In genomic region chr13:20526664-20527063, GRCh38 we compare ENCODE assay signal across 8 cellular contexts. TPM values are rescaled to one million over a fixed set of nuclear protein-coding genes. Genes with fewer than 3 reads are reported as not detected.
DNase-seq lines count a peak whose midpoint lies in the region; ATAC-seq and TF ChIP-seq lines count a peak whose summit lies in the region.

No MANE protein-coding gene starts in this region.

- H3K27ac ChIP-seq in skin epidermis (peak overlapping the region in 14 of 21 experiments; percentile 73 to 95 (median 81)), aorta (ENCODE audit: low read depth in 1 of 2, low read length in 2 of 2) (no peak overlapping the region)

- DNase-seq in DMS79 treated with DMSO at 0.1 percent for 48 hours (lab: John Stamatoyannopoulos, UW) (peak; percentile 1), DMS79 (lab: John Stamatoyannopoulos, UW) (no peak), SK-N-DZ (ENCODE audit: low spot score) (peak; percentile 4), fibroblast of pulmonary artery (ENCODE audit: low read depth) (peak; percentile 36), aorta (no peak), cerebellum (ENCODE audit: low spot score) (no peak), AG08395 (ENCODE audit: low spot score) (no peak)

- no peaks in the 10 kb centered on the region for H3K36me3 ChIP-seq in aorta (ENCODE audit: control insufficient read depth in 1 of 2, insufficient read depth in 2 of 2, low read length in 1 of 2)

- WGBS in aorta, 2 donors: 39 to 43% methylated on average over 6 of the region's 6 CpGs

- ATAC-seq in aorta (ENCODE audit: low FRiP score): no peak

- TF ChIP-seq CTCF in fibroblast of pulmonary artery (IDR thresholded peaks at IDR 0.05; ENCODE audit: low read length, missing control alignments): no peak

- H3K9me3 ChIP-seq in aorta (ENCODE audit: control insufficient read depth, low read length): no peaks in the 10 kb centered on the region

- H3K27me3 ChIP-seq in aorta (ENCODE audit: control insufficient read depth in 1 of 2, insufficient read depth in 2 of 2, low read length in 1 of 2): no peaks in the 10 kb centered on the region

- intact Hi-C loops in aorta (cut with DNase I): loop anchor here (5.0 kb wide), 1 partner anchor 41 kb away; the partner anchor contains the start of gene IFT88 (in 2 of the 2)

- peak overlapping the region; percentile 75 for H3K4me3 ChIP-seq in fibroblast of pulmonary artery (replicated peaks; ENCODE audit: low read depth, low read length)
- H3K4me3 ChIP-seq in skin epidermis: peak overlapping the region in 6 of 7 experiments; percentile 62 to 92 (median 76)
- peak overlapping the region in 1 of 2 donors; percentile 97 for H3K4me3 ChIP-seq in aorta (ENCODE audit: low read length in 2 of 2)

- H3K4me1 ChIP-seq in aorta (ENCODE audit: control insufficient read depth in 1 of 2, insufficient read depth in 2 of 2, low read length in 2 of 2): no peaks in the 10 kb centered on the region

RNA-seq across cellular contexts. Expression of gene CRYL1, which starts 1.0 kb away (rescaled TPM):
- polyA plus RNA-seq in SK-N-DZ (2014; cell fraction: cytosol; rRNA removed): 0.25 and 0.67 TPM in 2 replicates
- polyA plus RNA-seq in SK-N-DZ (2014; cell fraction: nucleus; rRNA removed): 0.19 and 0.60 TPM in 2 replicates
- total RNA-seq in aorta (10 to 100 TPM; 29.5 to 41.4 TPM), cerebellum (14.9 TPM)
- polyA plus RNA-seq in aorta: 10 to 100 TPM; 21.9 to 72.1 TPM

RNA-seq across cellular contexts. Expression of gene IFT88, which starts 40.3 kb away (rescaled TPM):
- 12.6 and 12.8 TPM in 2 replicates for polyA plus RNA-seq in SK-N-DZ (2014; cell fraction: cytosol; rRNA removed)
- polyA plus RNA-seq in SK-N-DZ (2014; cell fraction: nucleus; rRNA removed): 25.1 and 27.3 TPM in 2 replicates
- total RNA-seq in aorta (10 to 100 TPM; 12.9 to 19.1 TPM), cerebellum (30.2 TPM)
- polyA plus RNA-seq in aorta: 10 to 100 TPM in 1 of 2 donors, 1 to 10 TPM in 1; 3.4 to 13.1 TPM

Comparison
In these comparisons a context has a peak if more than half of its experiments do, and no peak if none do; other contexts are left out.
1. DNase-seq: peak in DMS79 treated with DMSO at 0.1 percent for 48 hours (single experiment), SK-N-DZ (single experiment) and fibroblast of pulmonary artery (single experiment); none in DMS79 (single experiment), aorta (0 of 2), cerebellum (single experiment) and AG08395 (single experiment).
2. H3K27ac ChIP-seq: peak in skin epidermis (14 of 21); none in aorta (0 of 2).